15 cellular contexts compared by ENCODE assay signal in genomic region chr1:172966844-172967540, GRCh38.
A peak's percentile ranks its signal among the peaks of the same experiment; 100 is the strongest.
DNase-seq lines count a peak whose midpoint lies in the region; ATAC-seq, FAIRE-seq and TF ChIP-seq lines count a peak whose summit lies in the region.
"Had no signal": no experiment of that assay in that cellular context is flagged by ENCODE, and none has a peak within 500 bp of the region (broad histone marks: within the 10 kb centered on the region; RNA-seq: fewer than 3 reads in every experiment).

No MANE protein-coding gene starts in this region.

- no peak for FAIRE-seq in small intestine (lab: Jason Lieb, UNC)

- POLR2A ChIA-PET in naive thymus-derived CD8-positive, alpha-beta T cell (lab: Charles Lee) = no interaction called here

- no peak for TF ChIP-seq CTCF in mammary epithelial cell (conservative IDR thresholded peaks at IDR 0.05 in 1 of 2, IDR thresholded peaks at IDR 0.05 in 1 of 2; ENCODE audit: extremely low read depth in 1 of 2, insufficient read depth in 1 of 2, low read depth in 1 of 2, low read length in 2 of 2)

- ATAC-seq in naive thymus-derived CD8-positive, alpha-beta T cell = no peak
- ATAC-seq: Right ventricle myocardium inferior had no signal

- H4K20me1 ChIP-seq in mammary epithelial cell (ENCODE audit: insufficient read depth, low read length) = no peaks in the 10 kb centered on the region

- H3K9me3 Mint-ChIP-seq in activated T-cell treated with anti-CD3 and anti-CD28 coated beads, Interleukin-2, amount 50 U/mL, for 24 hours = no peaks in the 10 kb centered on the region
- peaks cover 0 to 2% (median 0%) of the 10 kb centered on the region in 9 donors for H3K9me3 Mint-ChIP-seq in naive thymus-derived CD8-positive, alpha-beta T cell

- H3K27me3 Mint-ChIP-seq in activated T-cell treated with anti-CD3 and anti-CD28 coated beads, Interleukin-2, amount 50 U/mL, for 24 hours = no peaks in the 10 kb centered on the region
- H3K27me3 Mint-ChIP-seq in naive thymus-derived CD8-positive, alpha-beta T cell = no peaks in the 10 kb centered on the region
- H3K27me3 Mint-ChIP-seq: progenitor cell of endocrine pancreas had no signal

- H3K36me3 ChIP-seq in mammary epithelial cell (ENCODE audit: insufficient read depth, low read length) (no peaks in the 10 kb centered on the region), small intestine (ENCODE audit: control insufficient read depth in 2 of 2, insufficient read depth in 2 of 2, low read length in 2 of 2) (no peaks in the 10 kb centered on the region)
- H3K36me3 ChIP-seq: thoracic aorta had no signal

- H3K36me3 Mint-ChIP-seq in activated T-cell treated with anti-CD3 and anti-CD28 coated beads, Interleukin-2, amount 50 U/mL, for 24 hours (ENCODE audit: low read depth) = no peaks in the 10 kb centered on the region
- no peaks in the 10 kb centered on the region for H3K36me3 Mint-ChIP-seq in naive thymus-derived CD8-positive, alpha-beta T cell

- H3K4me1 ChIP-seq in mammary epithelial cell (ENCODE audit: insufficient read depth, low read length) (peaks cover 43% of the 10 kb centered on the region), small intestine (ENCODE audit: control insufficient read depth in 2 of 2, insufficient read depth in 1 of 2, low read depth in 1 of 2, low read length in 1 of 2) (no peaks in the 10 kb centered on the region)

- no peaks in the 10 kb centered on the region for H3K79me2 ChIP-seq in mammary epithelial cell (ENCODE audit: insufficient read depth, low read length)

- H3K4me3 ChIP-seq in mammary epithelial cell (replicated peaks in 1 of 3; ENCODE audit: insufficient read depth in 1 of 3, low read depth in 2 of 3, low read length in 3 of 3) = no peak overlapping the region
- no peak overlapping the region for H3K4me3 ChIP-seq in small intestine (ENCODE audit: low read depth in 1 of 2, low read length in 2 of 2)
- H3K4me3 ChIP-seq: thoracic aorta had no signal

- H3K9me3 ChIP-seq in mammary epithelial cell (replicated peaks; ENCODE audit: insufficient read depth, low read length) (no peaks in the 10 kb centered on the region), small intestine (ENCODE audit: control insufficient read depth, low read depth) (no peaks in the 10 kb centered on the region)
- H3K9me3 ChIP-seq: thoracic aorta had no signal

- DNase-seq in activated T-cell treated with anti-CD3 and anti-CD28 coated beads, Interleukin-2, amount 50 U/mL, for 24 hours = no peak
- no peak for DNase-seq in activated T-cell treated with anti-CD3 and anti-CD28 coated beads, Interleukin-2, amount 50 U/mL, for 1 hour
- peak; percentile 82 for DNase-seq in M059J (ENCODE audit: low read depth)
- peak; percentile 75 for DNase-seq in mammary epithelial cell
- peak; percentile 59 for DNase-seq in small intestine
- DNase-seq in naive thymus-derived CD8-positive, alpha-beta T cell = no peak
- no peak for DNase-seq in NCI-H82 treated with DMSO at 0.1 percent for 48 hours (lab: John Stamatoyannopoulos, UW; ENCODE audit: unreplicated experiment)
- DNase-seq in globus pallidus (ENCODE audit: low spot score) = no peak
- DNase-seq: COR-L47, MM.1S, NCI-H2029 had no signal

- BruUV-seq in mammary epithelial cell (replicated peaks; lab: Mats Ljungman, UMichigan) = no TSS peak

- H3K9ac ChIP-seq in mammary epithelial cell (ENCODE audit: insufficient read depth, low read length) = no peak overlapping the region

- peak overlapping the region; percentile 62 for H3K27ac Mint-ChIP-seq in activated T-cell treated with anti-CD3 and anti-CD28 coated beads, Interleukin-2, amount 50 U/mL, for 24 hours
- peak overlapping the region in 1 of 10 donors; percentile 45 for H3K27ac Mint-ChIP-seq in naive thymus-derived CD8-positive, alpha-beta T cell
- H3K27ac Mint-ChIP-seq: progenitor cell of endocrine pancreas; T-helper 1 cell treated with Interleukin-12 subunit alpha and Interleukin-12 subunit beta and Interleukin-4 antibody, amounts not matched to agents 30 μg/mL and 1 μg/mL, for 36 hours had no signal

- peaks cover 22% of the 10 kb centered on the region for H3K4me1 Mint-ChIP-seq in activated T-cell treated with anti-CD3 and anti-CD28 coated beads, Interleukin-2, amount 50 U/mL, for 24 hours (ENCODE audit: low read depth)
- peaks cover 0 to 3% (median 1%) of the 10 kb centered on the region in 4 donors for H3K4me1 Mint-ChIP-seq in naive thymus-derived CD8-positive, alpha-beta T cell

- dilution Hi-C loops in mammary epithelial cell (cut with HindIII; ENCODE audit: low sequenced_read_pairs) = no loop called here

- H2AFZ ChIP-seq in mammary epithelial cell (ENCODE audit: low read depth, low read length) = no peak overlapping the region

- no peak overlapping the region for H3K4me2 ChIP-seq in mammary epithelial cell (ENCODE audit: insufficient read depth, low read depth, low read length)

- CTCF ChIA-PET in mammary epithelial cell (lab: Charles Lee; ENCODE audit: low non-redundant PET) = no interaction called here

- H3K27ac ChIP-seq in mammary epithelial cell (ENCODE audit: insufficient read depth, low read depth, low read length) (peak overlapping the region; percentile 30), small intestine (ENCODE audit: low read depth in 1 of 2, low read length in 1 of 2) (no peak overlapping the region)
- H3K27ac ChIP-seq: thoracic aorta had no signal

- in situ Hi-C loops in mammary epithelial cell (cut with MboI; ENCODE audit: low sequenced_read_pairs in 2 of 2) = no loop called here

- H3K27me3 ChIP-seq in mammary epithelial cell (ENCODE audit: insufficient read depth, low read length) (no peaks in the 10 kb centered on the region), small intestine (ENCODE audit: control insufficient read depth in 2 of 2, insufficient read depth in 2 of 2, low read length in 2 of 2) (no peaks in the 10 kb centered on the region)

- intact Hi-C loops in mammary epithelial cell (cut with micrococcal nuclease) = no loop called here

- no peak overlapping the region for H3K4me3 Mint-ChIP-seq in activated T-cell treated with anti-CD3 and anti-CD28 coated beads, Interleukin-2, amount 50 U/mL, for 24 hours
- no peak overlapping the region for H3K4me3 Mint-ChIP-seq in naive thymus-derived CD8-positive, alpha-beta T cell
- H3K4me3 Mint-ChIP-seq: T-helper 1 cell treated with Interleukin-12 subunit alpha and Interleukin-12 subunit beta and Interleukin-4 antibody, amounts not matched to agents 30 μg/mL and 1 μg/mL, for 36 hours had no signal

Comparison
In these comparisons a context has a peak if more than half of its experiments do, and no peak if none do; other contexts are left out.
1. DNase-seq: peak in M059J (single experiment), mammary epithelial cell (single experiment) and small intestine (single experiment); none in activated T-cell treated with anti-CD3 and anti-CD28 coated beads, Interleukin-2, amount 50 U/mL, for 24 hours (single experiment), activated T-cell treated with anti-CD3 and anti-CD28 coated beads, Interleukin-2, amount 50 U/mL, for 1 hour (single experiment), naive thymus-derived CD8-positive, alpha-beta T cell (0 of 10), NCI-H82 treated with DMSO at 0.1 percent for 48 hours (single experiment) and globus pallidus (single experiment).